In genomic region chr3:173553635-173554280, GRCh38 we compare ENCODE assay signal across 8 cellular contexts.
DNase-seq lines count a peak whose midpoint lies in the region; ATAC-seq and TF ChIP-seq lines count a peak whose summit lies in the region.

No MANE protein-coding gene starts in this region.

- 5 to 8% (median 5%) methylated on average over 3 of the region's 3 CpGs for WGBS in psoas muscle, 3 donors

- TF ChIP-seq RAD21 in HCT116 (IDR thresholded peaks at IDR 0.05; ENCODE audit: low read depth) = peak; percentile 43

- no peak overlapping the region for H3K4me2 ChIP-seq in HCT116 (ENCODE audit: low read length)
- H3K4me2 ChIP-seq in PC-3 (ENCODE audit: low read length) = no peak overlapping the region

- H3K9me2 ChIP-seq in HCT116 (ENCODE audit: insufficient read depth) (no peaks in the 10 kb centered on the region), PC-3 (replicated peaks; ENCODE audit: low read length) (no peaks in the 10 kb centered on the region)

- H3F3A ChIP-seq in PC-3 (ENCODE audit: low read length, unreplicated experiment) = no peaks in the 10 kb centered on the region

- no peak overlapping the region for H3K9ac ChIP-seq in HCT116 (ENCODE audit: low read length)
- no peak overlapping the region for H3K9ac ChIP-seq in PC-3 (ENCODE audit: low read length)

- no peaks in the 10 kb centered on the region for H3K27me3 ChIP-seq in HCT116 (ENCODE audit: insufficient read depth, low read length)
- H3K27me3 ChIP-seq in PC-3 (ENCODE audit: low read length) = no peaks in the 10 kb centered on the region
- no peaks in the 10 kb centered on the region for H3K27me3 ChIP-seq in psoas muscle (ENCODE audit: insufficient read depth in 3 of 3, low read length in 2 of 3)

- RAD21 ChIA-PET in HCT116 (lab: Charles Lee; ENCODE audit: low non-redundant PET in 1 of 2, low total read pairs in 2 of 2, uncharacterized antibody in 2 of 2, unreplicated experiment in 2 of 2) = interaction anchor here in 1 of 2 experiments (0.7 kb wide), 1 partner anchor 121 kb away, joined by 3 read pairs; no protein-coding TSS in a partner anchor

- BruUV-seq in HCT116 (replicated peaks; lab: Mats Ljungman, UMichigan) (no TSS peak), PC-3 (replicated peaks; lab: Mats Ljungman, UMichigan) (no TSS peak)

- TF ChIP-seq CTCF in HCT116 (IDR thresholded peaks at IDR 0.05 in 2 of 3, conservative IDR thresholded peaks at IDR 0.05 in 1 of 3; ENCODE audit: borderline replicate concordance in 1 of 3, insufficient read depth in 1 of 3, low read depth in 2 of 3, low read length in 2 of 3) (peak; percentile 53 to 78 (median 78); a peak in 5 of 6 replicates), PC-3 (conservative IDR thresholded peaks at IDR 0.05; ENCODE audit: low read depth, low read length) (peak; percentile 82), fibroblast of pulmonary artery (IDR thresholded peaks at IDR 0.05; ENCODE audit: low read length, missing control alignments) (peak; percentile 80), psoas muscle (IDR thresholded peaks at IDR 0.05) (peak; percentile 65)

- TF ChIP-seq POLR2A in HCT116 (IDR thresholded peaks at IDR 0.05; ENCODE audit: borderline replicate concordance, extremely low read depth, insufficient read depth, insufficient read length) = no peak

- POLR2A ChIA-PET in HCT116 (lab: Charles Lee) = no interaction called here
- POLR2A ChIA-PET in PC-3 (lab: Charles Lee; ENCODE audit: unreplicated experiment) = no interaction called here

- H3K36me3 ChIP-seq in HCT116 (ENCODE audit: control insufficient read depth in 1 of 2, insufficient read depth in 2 of 2, low read length in 2 of 2) (no peaks in the 10 kb centered on the region), PC-3 (ENCODE audit: low read depth, low read length) (no peaks in the 10 kb centered on the region), psoas muscle (ENCODE audit: insufficient read depth in 1 of 2, low read depth in 1 of 2) (no peaks in the 10 kb centered on the region)

- H3K27ac ChIP-seq in HCT116 (ENCODE audit: low read depth, low read length) = no peak overlapping the region
- H3K27ac ChIP-seq in PC-3 (ENCODE audit: low read length) = no peak overlapping the region
- H3K27ac ChIP-seq in psoas muscle = no peak overlapping the region

- CTCF ChIA-PET in HCT116 (lab: Charles Lee) = interaction anchor here (0.6 to 1.9 kb wide), 10 partner anchors 11 to 332 kb away, joined by 3 to 10 read pairs (median 4); no protein-coding TSS in a partner anchor
- CTCF ChIA-PET in PC-3 (lab: Charles Lee) = interaction anchor here (0.6 kb wide), 1 partner anchor 888 kb away, joined by 3 read pairs; no protein-coding TSS in a partner anchor

- no peaks in the 10 kb centered on the region for H3K79me2 ChIP-seq in HCT116 (ENCODE audit: insufficient read depth, low read length)
- no peaks in the 10 kb centered on the region for H3K79me2 ChIP-seq in PC-3 (ENCODE audit: low read length)

- H3K4me1 ChIP-seq in HCT116 (ENCODE audit: control insufficient read depth in 1 of 2, insufficient read depth in 2 of 2, low read length in 2 of 2) (peaks cover 0 to 5% of the 10 kb centered on the region in 2 experiments; a peak in 1 of 4 replicates), PC-3 (ENCODE audit: insufficient read depth, low read length) (no peaks in the 10 kb centered on the region), psoas muscle (no peaks in the 10 kb centered on the region)

- H3K9me3 ChIP-seq in HCT116 (ENCODE audit: control insufficient read depth in 1 of 2, insufficient read depth in 1 of 2, low read depth in 1 of 2, low read length in 2 of 2) = no peaks in the 10 kb centered on the region
- H3K9me3 ChIP-seq in PC-3 (ENCODE audit: low read length) = no peaks in the 10 kb centered on the region
- no peaks in the 10 kb centered on the region for H3K9me3 ChIP-seq in psoas muscle

- H2AFZ ChIP-seq in HCT116 (ENCODE audit: low read depth, low read length, poor library complexity, severe bottlenecking) (peak overlapping the region; percentile 59), PC-3 (ENCODE audit: low read length) (peak overlapping the region; percentile 25; the same call in 1 of the 2 replicates)

- ATAC-seq in HCT116 = peak; percentile 62
- peak; percentile 79 for ATAC-seq in PC-3
- no peak for ATAC-seq in psoas muscle
- no peak for ATAC-seq in GM21447 (IDR thresholded peaks at IDR 0.05; ENCODE audit: unreplicated experiment)

- peak; percentile 74 for DNase-seq in COR-L47 (lab: John Stamatoyannopoulos, UW)
- DNase-seq in HCT116 (ENCODE audit: low read depth, low spot score) = peak; percentile 31
- peak; percentile 61 for DNase-seq in PC-3
- peak; percentile 56 for DNase-seq in fibroblast of pulmonary artery (ENCODE audit: low read depth)
- DNase-seq in psoas muscle = no peak
- DNase-seq in activated CD4-positive, alpha-beta T cell treated with anti-CD3 and anti-CD28 coated beads for 1 hour = no peak
- no peak for DNase-seq in stimulated activated CD4-positive, alpha-beta T cell treated with anti-CD3 and anti-CD28 coated beads, Interleukin-4, amount 100 ng/mL, for 24 hours

- intact Hi-C loops in HCT116 (cut with micrococcal nuclease) = loop anchor here (1.0 to 10.0 kb wide), 4 partner anchors 15 to 749 kb away; no protein-coding TSS in a partner anchor
- intact Hi-C loops in PC-3 (cut with micrococcal nuclease) = loop anchor here (1.0 kb wide), 2 partner anchors 142 to 181 kb away; no protein-coding TSS in a partner anchor
- intact Hi-C loops in psoas muscle (cut with DNase I) = loop anchor here in 1 of 2 donors (5.0 kb wide), 1 partner anchor 181 kb away; no protein-coding TSS in a partner anchor

- H3K4me3 ChIP-seq in HCT116 (replicated peaks in 1 of 2; ENCODE audit: low read depth in 1 of 2, low read length in 2 of 2) (no peak overlapping the region), PC-3 (ENCODE audit: low read length) (no peak overlapping the region), fibroblast of pulmonary artery (replicated peaks; ENCODE audit: low read depth, low read length) (no peak overlapping the region), psoas muscle (no peak overlapping the region)

- no peaks in the 10 kb centered on the region for H4K20me1 ChIP-seq in HCT116 (ENCODE audit: insufficient read depth)
- H4K20me1 ChIP-seq in PC-3 (ENCODE audit: low read length) = no peaks in the 10 kb centered on the region

TF ChIP-seq in HCT116, 20 proteins besides CTCF, POLR2A, EP300 and RAD21 (continues in another document):
- TF ChIP-seq CEBPB (IDR thresholded peaks at IDR 0.05; ENCODE audit: low read depth) = no peak
- no peak for TF ChIP-seq ZBTB33 (IDR thresholded peaks at IDR 0.05; ENCODE audit: extremely low read depth, insufficient replicate concordance, low read length)
- TF ChIP-seq REST (IDR thresholded peaks at IDR 0.05; ENCODE audit: low read depth) = no peak
- TF ChIP-seq SRF (IDR thresholded peaks at IDR 0.05; ENCODE audit: low read depth) = no peak
- no peak for TF ChIP-seq SP1 (IDR thresholded peaks at IDR 0.05; ENCODE audit: low read depth)
- TF ChIP-seq TCF7L2 (IDR thresholded peaks at IDR 0.05; ENCODE audit: borderline replicate concordance, extremely low read depth, insufficient read depth, insufficient read length) = no peak
- TF ChIP-seq YY1 (IDR thresholded peaks at IDR 0.05; ENCODE audit: extremely low read depth, insufficient replicate concordance, low read depth, low read length) = no peak
- TF ChIP-seq FOSL1 (IDR thresholded peaks at IDR 0.05; ENCODE audit: low read depth) = no peak
- TF ChIP-seq SIN3A (IDR thresholded peaks at IDR 0.05; ENCODE audit: low read depth) = no peak
- TF ChIP-seq EGR1 (IDR thresholded peaks at IDR 0.05; ENCODE audit: low read depth) = no peak
- no peak for TF ChIP-seq MAX (IDR thresholded peaks at IDR 0.05)
- no peak for TF ChIP-seq ZNF274 (IDR thresholded peaks at IDR 0.05; ENCODE audit: low read depth, low read length)
- TF ChIP-seq CBX3 (IDR thresholded peaks at IDR 0.05; ENCODE audit: low read depth) = no peak

Comparison
In these comparisons a context has a peak if more than half of its experiments do, and no peak if none do; other contexts are left out.
1. DNase-seq: peak in COR-L47 (single experiment), HCT116 (single experiment), PC-3 (single experiment) and fibroblast of pulmonary artery (single experiment); none in psoas muscle (0 of 2), activated CD4-positive, alpha-beta T cell treated with anti-CD3 and anti-CD28 coated beads for 1 hour (single experiment) and stimulated activated CD4-positive, alpha-beta T cell treated with anti-CD3 and anti-CD28 coated beads, Interleukin-4, amount 100 ng/mL, for 24 hours (single experiment).
2. ATAC-seq: peak in HCT116 (single experiment) and PC-3 (single experiment); none in psoas muscle (0 of 4) and GM21447 (single experiment).
3. Peak in every context shown above with its lines, with median percentiles within 50 percentile points of each other: CTCF ChIP-seq.